Comparison of ENCODE assay signal across 8 cellular contexts in the genomic region with DNA sequence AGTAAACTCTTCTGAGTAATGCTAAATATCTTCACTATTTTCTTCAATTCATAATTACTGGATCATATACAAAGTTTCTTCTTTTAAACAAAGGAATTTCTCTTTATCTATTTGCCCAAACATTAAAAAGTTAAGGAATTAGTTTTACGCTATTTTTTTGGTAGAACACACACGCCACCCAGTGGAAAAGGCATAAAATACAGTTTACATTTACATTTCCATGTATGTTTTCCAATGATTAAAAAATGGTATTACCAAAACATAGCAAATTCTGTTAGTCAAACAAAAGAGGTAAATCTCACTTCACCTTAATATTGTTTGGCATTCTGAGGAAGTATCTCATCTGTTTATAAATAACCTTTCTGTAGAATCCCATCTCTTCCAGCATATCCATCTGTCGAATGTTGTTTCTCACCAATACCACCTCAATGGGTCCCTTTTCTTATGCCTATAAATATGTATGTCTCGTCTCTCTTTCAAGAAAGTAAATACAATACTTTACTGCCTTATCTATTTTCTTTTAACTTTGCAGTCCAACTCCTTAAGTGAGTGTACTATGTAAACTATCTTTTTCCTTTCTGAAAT. TPM values are rescaled to one million over a fixed set of nuclear protein-coding genes. Genes with fewer than 3 reads are reported as not detected.
DNase-seq lines count a peak whose midpoint lies in the region; ATAC-seq, FAIRE-seq and TF ChIP-seq lines count a peak whose summit lies in the region.

No MANE protein-coding gene starts in this region.

- no peaks in the 10 kb centered on the region for H3K4me1 Mint-ChIP-seq in HFFc6 (ENCODE audit: low read depth)

- no peaks in the 10 kb centered on the region for H3K9me3 Mint-ChIP-seq in HFFc6

- TF ChIP-seq CTCF in HFFc6 (IDR thresholded peaks at IDR 0.05): peak; percentile 90
- peak in 5 of 7 experiments; percentile 24 to 67 (median 44) for TF ChIP-seq CTCF in stomach (IDR thresholded peaks at IDR 0.05)

- ATAC-seq in GM18858 (IDR thresholded peaks at IDR 0.05; ENCODE audit: unreplicated experiment): no peak

- peaks cover 0 to 4% (median 0%) of the 10 kb centered on the region in 3 donors for H3K27me3 ChIP-seq in stomach

- H3K27me3 Mint-ChIP-seq in HFFc6 (ENCODE audit: insufficient read depth): no peaks in the 10 kb centered on the region; the same call in 1 of the 2 replicates

- peak; percentile 98 for FAIRE-seq in frontal cortex (lab: Jason Lieb, UNC)

- DNase-seq in NCI-H2196 (lab: John Stamatoyannopoulos, UW; ENCODE audit: unreplicated experiment) (peak; percentile 25), NCI-H2196 treated with DMSO at 0.1 percent for 48 hours (lab: John Stamatoyannopoulos, UW; ENCODE audit: unreplicated experiment) (no peak), HFFc6 (peak; percentile 47), T follicular helper cell (ENCODE audit: low read depth) (peak; percentile 3), frontal cortex (ENCODE audit: low spot score in 2 of 2) (peak in 1 of 2 donors; percentile 24), stomach (no peak), SHP77 treated with DMSO at 0.1 percent for 48 hours (lab: John Stamatoyannopoulos, UW) (no peak)

- no peak overlapping the region for H3K4me3 Mint-ChIP-seq in HFFc6

- H3K27ac Mint-ChIP-seq in HFFc6: no peak overlapping the region

- TF ChIP-seq EP300 in stomach (IDR thresholded peaks at IDR 0.05): no peak

- H3K4me1 ChIP-seq in stomach: no peaks in the 10 kb centered on the region

- H3K36me3 ChIP-seq in stomach: no peaks in the 10 kb centered on the region

- no peaks in the 10 kb centered on the region for H3K36me3 Mint-ChIP-seq in HFFc6 (ENCODE audit: low read depth)

- 14 to 25% (median 23%) methylated on average over 4 of the region's 4 CpGs for whole genome bisulfite sequencing in stomach, 5 donors

- no peaks in the 10 kb centered on the region for H3K9me3 ChIP-seq in stomach

- H3K4me3 ChIP-seq in stomach: no peak overlapping the region

- H3K27ac ChIP-seq in stomach: no peak overlapping the region

- no peak for TF ChIP-seq POLR2A in stomach (IDR thresholded peaks at IDR 0.05)

- intact Hi-C loops in stomach (cut with DNase I; ENCODE audit: low total_unique reads): no loop called here

RNA-seq across cellular contexts. Expression of a gene that starts 7.2 kb away (rescaled TPM):
- total RNA-seq in HFFc6 (2021; fragmentation: NEBNext Ultra II Directional; extraction: Animal tissue kit (Norgen Biotek cat#: 25700)): not detected
- not detected for total RNA-seq in frontal cortex
- not detected for total RNA-seq in stomach
- polyA plus RNA-seq in stomach: not detected

RNA-seq across cellular contexts. Expression of a gene that starts 26.5 kb away (rescaled TPM):
- under 1 TPM in 4 of 6 experiments, not detected in 2; 0.03 to 0.14 (median 0.12) TPM for total RNA-seq in HFFc6 (2021; fragmentation: NEBNext Ultra II Directional; extraction: Animal tissue kit (Norgen Biotek cat#: 25700))
- total RNA-seq in frontal cortex (32.6 TPM), stomach (10 to 100 TPM in 2 of 5 donors, 1 to 10 TPM in 3; 2.2 to 28.7 (median 4.1) TPM)
- polyA plus RNA-seq in stomach: 1 to 10 TPM in 1 of 3 donors, under 1 TPM in 2; 0.93 to 1.4 (median 0.93) TPM

Comparison
In these comparisons a context has a peak if more than half of its experiments do, and no peak if none do; other contexts are left out.
1. DNase-seq: peak in NCI-H2196 (single experiment), HFFc6 (single experiment) and T follicular helper cell (single experiment); none in NCI-H2196 treated with DMSO at 0.1 percent for 48 hours (single experiment), stomach (single experiment) and SHP77 treated with DMSO at 0.1 percent for 48 hours (single experiment).